16 cellular contexts compared by ENCODE assay signal in the genomic region with DNA sequence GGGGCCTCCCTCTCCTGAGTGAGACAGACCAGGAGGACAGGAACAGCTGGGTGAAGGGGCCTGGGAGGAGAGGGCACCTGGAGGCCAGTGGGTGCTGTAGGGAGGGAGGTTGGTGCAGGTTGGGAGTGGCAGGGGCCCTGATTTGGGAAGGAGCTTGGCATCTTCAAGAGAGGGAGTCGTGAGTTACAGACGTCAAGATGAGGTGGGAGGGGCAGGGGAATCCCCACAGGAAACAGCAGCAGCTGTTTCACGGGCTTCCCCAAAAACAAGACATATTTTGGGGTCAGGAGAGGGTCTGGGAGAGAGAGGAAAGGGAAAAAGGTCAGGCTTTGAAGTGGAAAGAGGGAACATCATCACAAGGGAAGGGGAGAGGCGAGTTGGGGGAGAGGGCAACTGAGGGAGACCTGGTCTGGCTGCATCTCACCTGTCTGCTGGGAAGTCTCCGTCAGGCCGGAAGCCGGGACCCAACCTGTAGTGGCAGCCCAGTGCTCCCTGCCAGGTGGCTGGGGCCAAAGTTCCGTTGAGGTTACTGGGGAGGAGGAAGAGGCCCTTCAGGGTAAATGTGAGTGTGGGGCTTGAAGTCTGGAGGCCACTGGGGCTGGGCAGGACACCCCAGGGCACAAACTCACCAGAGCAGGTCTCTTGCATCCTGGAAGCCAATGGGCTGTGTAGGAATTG. TPM values are rescaled to one million over a fixed set of nuclear protein-coding genes. Genes with fewer than 3 reads are reported as not detected.
DNase-seq lines count a peak whose midpoint lies in the region; ATAC-seq, FAIRE-seq and TF ChIP-seq lines count a peak whose summit lies in the region.
"Had no signal": no experiment of that assay in that cellular context is flagged by ENCODE, and none has a peak within 500 bp of the region (broad histone marks: within the 10 kb centered on the region; RNA-seq: fewer than 3 reads in every experiment).

No MANE protein-coding gene starts in this region.

- no peak for FAIRE-seq in GM12878 (lab: Jason Lieb, UNC)

- peaks cover 12% of the 10 kb centered on the region for H3K4me1 Mint-ChIP-seq in T-helper 17 cell
- no peaks in the 10 kb centered on the region for H3K4me1 Mint-ChIP-seq in type B pancreatic cell (ENCODE audit: unreplicated experiment)
- H3K4me1 Mint-ChIP-seq: brain had no signal

- no peak for TF ChIP-seq POLR2A in GM12878 (IDR thresholded peaks at IDR 0.05; ENCODE audit: low read depth, low read length)

- H3K36me3 Mint-ChIP-seq in T-helper 17 cell (ENCODE audit: low read depth), result no peaks in the 10 kb centered on the region
- H3K36me3 Mint-ChIP-seq in type B pancreatic cell, result no peaks in the 10 kb centered on the region
- H3K36me3 Mint-ChIP-seq: brain had no signal

- intact Hi-C loops in GM12878 (cut with micrococcal nuclease; ENCODE audit: unreplicated experiment), result no loop called here

- peak overlapping the region; percentile 52 for H3K4me2 ChIP-seq in GM12878 (ENCODE audit: control insufficient read depth, insufficient read depth)

- peak overlapping the region; percentile 93 for H3K27ac Mint-ChIP-seq in T-helper 17 cell
- H3K27ac Mint-ChIP-seq in type B pancreatic cell, result peak overlapping the region; percentile 39
- H3K27ac Mint-ChIP-seq: brain had no signal

- peak overlapping the region; percentile 20; the same call in 1 of the 2 replicates for H2AFZ ChIP-seq in GM12878 (ENCODE audit: control insufficient read depth, low read depth, low read length)

- H3K36me3 ChIP-seq in GM12878 (ENCODE audit: control insufficient read depth in 2 of 2, insufficient read depth in 2 of 2, low read length in 1 of 2), result no peaks in the 10 kb centered on the region
- H3K36me3 ChIP-seq: neutrophil, thoracic aorta had no signal

- H3K27ac ChIP-seq in GM12878 (ENCODE audit: control insufficient read depth, insufficient read depth), result peak overlapping the region; percentile 7; the same call in 1 of the 2 replicates
- H3K27ac ChIP-seq: foreskin keratinocyte, neutrophil, thoracic aorta had no signal

- no peak for TF ChIP-seq EP300 in GM12878 (IDR thresholded peaks at IDR 0.05; ENCODE audit: borderline replicate concordance in 1 of 2, control insufficient read depth in 1 of 2, low read depth in 2 of 2, low read length in 2 of 2)

- peak overlapping the region; percentile 19; the same call in 1 of the 2 replicates for H3K4me3 ChIP-seq in GM12878
- H3K4me3 ChIP-seq: thoracic aorta had no signal

- H3K4me3 Mint-ChIP-seq in T-helper 17 cell (peak overlapping the region; percentile 81), type B pancreatic cell (no peak overlapping the region)
- H3K4me3 Mint-ChIP-seq: brain had no signal

- 8% methylated on average over 8 of the region's 8 CpGs for WGBS in GM12878 (ENCODE audit: insufficient coverage, insufficient replicate concordance, low lambda C conversion rate, missing lambda C conversion rate)

- H3K9ac ChIP-seq in GM12878 (ENCODE audit: control insufficient read depth, insufficient read depth, low read length), result no peak overlapping the region

- no peaks in the 10 kb centered on the region for H3K9me3 Mint-ChIP-seq in type B pancreatic cell

- CTCF ChIA-PET in GM12878 (lab: Yijun Ruan, JAX), result interaction anchor here (0.9 to 1.0 kb wide), 2 partner anchors 13 to 68 kb away, joined by 3 to 5 read pairs; partner anchors contain the start of genes FAU and MRPL49

- no peaks in the 10 kb centered on the region for H3K27me3 Mint-ChIP-seq in T-helper 17 cell
- H3K27me3 Mint-ChIP-seq in type B pancreatic cell, result peaks cover 5% of the 10 kb centered on the region

- H3K4me1 ChIP-seq in GM12878 (ENCODE audit: control insufficient read depth, insufficient read depth, low read length), result peaks cover 37% of the 10 kb centered on the region
- H3K4me1 ChIP-seq: foreskin keratinocyte had no signal

- TF ChIP-seq CTCF in GM12878 (IDR thresholded peaks at IDR 0.05 in 2 of 3, conservative IDR thresholded peaks at IDR 0.05 in 1 of 3; ENCODE audit: control insufficient read depth in 2 of 3, extremely low read depth in 1 of 3, insufficient read depth in 1 of 3, low read depth in 3 of 3, low read length in 3 of 3) (no peak), type B pancreatic cell (conservative IDR thresholded peaks at IDR 0.05) (no peak)

- no peaks in the 10 kb centered on the region for H3K27me3 ChIP-seq in GM12878 (replicated peaks in 1 of 2; ENCODE audit: control insufficient read depth in 2 of 2, insufficient read depth in 2 of 2, low read length in 1 of 2)
- H3K27me3 ChIP-seq: neutrophil had no signal

- in situ Hi-C loops in GM12878 (cut with MboI), result no loop called here

- ATAC-seq in T-helper 17 cell (peak; percentile 88), GM12878 (peak; percentile 18), GM21423 (IDR thresholded peaks at IDR 0.05; ENCODE audit: unreplicated experiment) (no peak)
- ATAC-seq: foreskin keratinocyte had no signal

- H4K20me1 ChIP-seq in GM12878 (ENCODE audit: control insufficient read depth, insufficient read depth), result no peaks in the 10 kb centered on the region

- H3K9me3 ChIP-seq in T-helper 17 cell (ENCODE audit: control insufficient read depth, low read length, poor library complexity, severe bottlenecking), result no peaks in the 10 kb centered on the region
- no peaks in the 10 kb centered on the region for H3K9me3 ChIP-seq in GM12878 (replicated peaks; ENCODE audit: control insufficient read depth, insufficient read depth, low read length)
- H3K9me3 ChIP-seq: neutrophil, thoracic aorta had no signal

- POLR2A ChIA-PET in GM12878 (lab: Charles Lee), result interaction anchor here (0.9 to 1.9 kb wide), 3 partner anchors 13 to 136 kb away, joined by 3 to 6 read pairs (median 4); partner anchors contain the start of gene SAC3D1

- TF ChIP-seq RAD21 in GM12878 (IDR thresholded peaks at IDR 0.05; ENCODE audit: insufficient read depth, low read depth, low read length), result no peak

- H3K79me2 ChIP-seq in GM12878 (ENCODE audit: control insufficient read depth, insufficient read depth, low read length), result no peaks in the 10 kb centered on the region

- DNase-seq in stimulated activated CD4-positive, alpha-beta T cell treated with anti-CD3 and anti-CD28 coated beads, Interleukin-2, amount 100 ng/mL, for 4 hours (ENCODE audit: low read depth), result peak; percentile 20
- DNase-seq in stimulated activated CD4-positive, alpha-beta T cell treated with anti-CD3 and anti-CD28 coated beads, Interleukin-1b, Interleukin-23, amount 100 ng/mL, for 48 hours, result no peak
- DNase-seq in T-helper 17 cell (no peak), GM12878 (ENCODE audit: low read depth, low spot score) (no peak), type B pancreatic cell (ENCODE audit: extremely low spot score, unreplicated experiment) (no peak), DMS53 treated with DMSO at 0.1 percent for 48 hours (lab: John Stamatoyannopoulos, UW; ENCODE audit: unreplicated experiment) (no peak), amniotic stem cell (lab: John Stamatoyannopoulos, UW) (no peak)
- DNase-seq: DMS53, foreskin keratinocyte, NCI-H2029 treated with DMSO at 0.1 percent for 48 hours, NCI-H774, SHP77 had no signal

- SMC1A ChIA-PET in GM12878 (lab: Charles Lee; ENCODE audit: uncharacterized antibody, unreplicated experiment), result interaction anchor here (1.3 kb wide), 1 partner anchor 25 kb away, joined by 5 read pairs; no protein-coding TSS in a partner anchor

- RAD21 ChIA-PET in GM12878 (lab: Charles Lee; ENCODE audit: unreplicated experiment), result no interaction called here

- no TSS peak for BruUV-seq in GM12878 (replicated peaks; lab: Mats Ljungman, UMichigan)

RNA-seq across cellular contexts. Expression of gene NAALADL1, which starts 4.4 kb away (rescaled TPM):
- total RNA-seq in T-helper 17 cell (10 to 100 TPM; 12.5 to 16.0 TPM), GM12878 (2014; rRNA removed) (4.7 TPM in 2 replicates), GM12878 (2014; rRNA removed; fragmentation: Illumina TruSeq; extraction: Trizol) (2.7 and 4.2 TPM in 2 replicates), GM12878 (2021) (3.3 and 4.0 TPM in 2 replicates), type B pancreatic cell (ENCODE audit: low replicate concordance) (1.2 and 4.3 TPM in 2 replicates)
- total RNA-seq in GM12878 (2013; cell fraction: nucleolus; rRNA removed), result 0.95 and 1.0 TPM in 2 replicates
- polyA plus RNA-seq in GM12878 (2011; ENCODE audit: low read depth), result 6.5 TPM
- polyA plus RNA-seq in GM12878 (2011; rRNA removed) (0.24 and 0.77 TPM in 2 replicates), GM12878 (2014; fragmentation: Illumina TruSeq; extraction: Trizol) (0.27 and 1.6 TPM in 2 replicates), GM12878 (2014; fragmentation: Nextera tagmentation; extraction: Ambion mirVana) (1 to 10 TPM; 1.3 TPM), GM12878 (2014; rRNA removed) (5.5 and 7.1 TPM in 2 replicates), GM12878 (2016; fragmentation: Nextera tagmentation; extraction: Ambion mirVana) (1 to 10 TPM; 1.1 to 1.4 TPM)
- 0.25 and 0.70 TPM in 2 replicates for polyA plus RNA-seq in GM12878 (2011; cell fraction: cytosol; rRNA removed)
- 1.5 and 2.4 TPM in 2 replicates for polyA plus RNA-seq in GM12878 (2011; cell fraction: nucleus; rRNA removed)
- 11.2 and 13.3 TPM in 2 replicates for polyA plus RNA-seq in GM12878 (2012)
- 0.15 TPM in 1 of 2 replicates, not detected in the other for polyA minus RNA-seq in GM12878 (2011; rRNA and poly(A)+ RNA removed)
- polyA minus RNA-seq in GM12878 (2011; cell fraction: cytosol; rRNA and poly(A)+ RNA removed), result not detected in 2 replicates
- polyA minus RNA-seq in GM12878 (2011; cell fraction: nucleus; rRNA and poly(A)+ RNA removed), result not detected in 2 replicates

RNA-seq across cellular contexts. Expression of gene SAC3D1, which starts 13.0 kb away (rescaled TPM):
- total RNA-seq in T-helper 17 cell, result 1 to 10 TPM; 1.9 to 3.9 TPM
- 3.2 and 4.1 TPM in 2 replicates for total RNA-seq in GM12878 (2013; cell fraction: nucleolus; rRNA removed)
- total RNA-seq in GM12878 (2014; rRNA removed), result 11.9 and 16.2 TPM in 2 replicates
- 6.8 and 8.1 TPM in 2 replicates for total RNA-seq in GM12878 (2014; rRNA removed; fragmentation: Illumina TruSeq; extraction: Trizol)
- 32.5 and 34.9 TPM in 2 replicates for total RNA-seq in GM12878 (2021)
- polyA plus RNA-seq in GM12878 (2011; ENCODE audit: low read depth), result 1.0 TPM
- polyA plus RNA-seq in GM12878 (2011; rRNA removed), result 2.5 and 4.7 TPM in 2 replicates
- polyA plus RNA-seq in GM12878 (2011; cell fraction: cytosol; rRNA removed), result 11.3 and 19.5 TPM in 2 replicates
- polyA plus RNA-seq in GM12878 (2011; cell fraction: nucleus; rRNA removed), result 9.7 and 16.3 TPM in 2 replicates
- 11.1 and 12.5 TPM in 2 replicates for polyA plus RNA-seq in GM12878 (2012)
- polyA plus RNA-seq in GM12878 (2014; fragmentation: Illumina TruSeq; extraction: Trizol), result 0.40 and 2.9 TPM in 2 replicates
- 1 to 10 TPM in 1 of 2 experiments, under 1 TPM in 1; 0.16 to 1.7 TPM for polyA plus RNA-seq in GM12878 (2014; fragmentation: Nextera tagmentation; extraction: Ambion mirVana)
- polyA plus RNA-seq in GM12878 (2014; rRNA removed), result 26.3 and 27.0 TPM in 2 replicates
- polyA plus RNA-seq in GM12878 (2016; fragmentation: Nextera tagmentation; extraction: Ambion mirVana), result 10 to 100 TPM; 28.6 to 44.6 TPM
- 5.1 and 7.9 TPM in 2 replicates for polyA minus RNA-seq in GM12878 (2011; rRNA and poly(A)+ RNA removed)
- polyA minus RNA-seq in GM12878 (2011; cell fraction: cytosol; rRNA and poly(A)+ RNA removed), result 5.9 and 11.5 TPM in 2 replicates
- 1.8 and 4.2 TPM in 2 replicates for polyA minus RNA-seq in GM12878 (2011; cell fraction: nucleus; rRNA and poly(A)+ RNA removed)
- 16.7 and 21.9 TPM in 2 replicates for total RNA-seq in type B pancreatic cell (ENCODE audit: low replicate concordance)

RNA-seq across cellular contexts. Expression of gene SNX15, which starts 26.7 kb away (rescaled TPM):
- 10 to 100 TPM; 19.7 to 20.8 TPM for total RNA-seq in T-helper 17 cell
- 9.9 and 10.9 TPM in 2 replicates for total RNA-seq in GM12878 (2013; cell fraction: nucleolus; rRNA removed)
- total RNA-seq in GM12878 (2014; rRNA removed), result 17.7 and 18.4 TPM in 2 replicates
- total RNA-seq in GM12878 (2014; rRNA removed; fragmentation: Illumina TruSeq; extraction: Trizol), result 10.0 and 11.4 TPM in 2 replicates
- total RNA-seq in GM12878 (2021), result 23.4 and 24.0 TPM in 2 replicates
- 4.9 TPM for polyA plus RNA-seq in GM12878 (2011; ENCODE audit: low read depth)
- 0.39 and 2.7 TPM in 2 replicates for polyA plus RNA-seq in GM12878 (2011; rRNA removed)
- polyA plus RNA-seq in GM12878 (2011; cell fraction: cytosol; rRNA removed), result 12.2 and 13.6 TPM in 2 replicates
- 7.6 and 10.8 TPM in 2 replicates for polyA plus RNA-seq in GM12878 (2011; cell fraction: nucleus; rRNA removed)
- polyA plus RNA-seq in GM12878 (2012), result 11.9 and 13.4 TPM in 2 replicates
- polyA plus RNA-seq in GM12878 (2014; fragmentation: Illumina TruSeq; extraction: Trizol), result 0.35 and 14.8 TPM in 2 replicates
- 1 to 10 TPM; 2.4 to 3.3 TPM for polyA plus RNA-seq in GM12878 (2014; fragmentation: Nextera tagmentation; extraction: Ambion mirVana)
- polyA plus RNA-seq in GM12878 (2014; rRNA removed), result 17.4 and 18.3 TPM in 2 replicates
- polyA plus RNA-seq in GM12878 (2016; fragmentation: Nextera tagmentation; extraction: Ambion mirVana), result 10 to 100 TPM; 18.3 to 19.8 TPM
- polyA minus RNA-seq in GM12878 (2011; rRNA and poly(A)+ RNA removed), result 3.1 and 6.1 TPM in 2 replicates
- polyA minus RNA-seq in GM12878 (2011; cell fraction: cytosol; rRNA and poly(A)+ RNA removed), result 2.3 and 3.7 TPM in 2 replicates
- polyA minus RNA-seq in GM12878 (2011; cell fraction: nucleus; rRNA and poly(A)+ RNA removed), result 2.2 and 2.6 TPM in 2 replicates
- 21.3 and 25.3 TPM in 2 replicates for total RNA-seq in type B pancreatic cell (ENCODE audit: low replicate concordance)

RNA-seq across cellular contexts. Expression of gene CDCA5, which starts 29.9 kb away (rescaled TPM):
- under 1 TPM; 0.37 to 0.90 TPM for total RNA-seq in T-helper 17 cell
- 14.2 and 15.0 TPM in 2 replicates for total RNA-seq in GM12878 (2013; cell fraction: nucleolus; rRNA removed)
- 54.8 and 58.4 TPM in 2 replicates for total RNA-seq in GM12878 (2014; rRNA removed)
- total RNA-seq in GM12878 (2014; rRNA removed; fragmentation: Illumina TruSeq; extraction: Trizol), result 46.1 and 47.9 TPM in 2 replicates
- total RNA-seq in GM12878 (2021), result 78.1 and 81.4 TPM in 2 replicates
- 25.0 TPM for polyA plus RNA-seq in GM12878 (2011; ENCODE audit: low read depth)
- 32.4 and 44.0 TPM in 2 replicates for polyA plus RNA-seq in GM12878 (2011; rRNA removed)
- polyA plus RNA-seq in GM12878 (2011; cell fraction: cytosol; rRNA removed), result 57.8 and 59.5 TPM in 2 replicates
- polyA plus RNA-seq in GM12878 (2011; cell fraction: nucleus; rRNA removed), result 41.6 and 51.2 TPM in 2 replicates
- polyA plus RNA-seq in GM12878 (2012), result 38.6 and 41.4 TPM in 2 replicates
- 44.7 and 71.4 TPM in 2 replicates for polyA plus RNA-seq in GM12878 (2014; fragmentation: Illumina TruSeq; extraction: Trizol)
- polyA plus RNA-seq in GM12878 (2014; fragmentation: Nextera tagmentation; extraction: Ambion mirVana), result 10 to 100 TPM; 21.2 to 34.3 TPM
- 77.6 and 80.6 TPM in 2 replicates for polyA plus RNA-seq in GM12878 (2014; rRNA removed)
- polyA plus RNA-seq in GM12878 (2016; fragmentation: Nextera tagmentation; extraction: Ambion mirVana), result 100 to 1,000 TPM; 105 to 107 TPM
- polyA minus RNA-seq in GM12878 (2011; rRNA and poly(A)+ RNA removed), result 23.2 and 37.9 TPM in 2 replicates
- polyA minus RNA-seq in GM12878 (2011; cell fraction: cytosol; rRNA and poly(A)+ RNA removed), result 17.2 and 25.3 TPM in 2 replicates
- 15.6 and 19.2 TPM in 2 replicates for polyA minus RNA-seq in GM12878 (2011; cell fraction: nucleus; rRNA and poly(A)+ RNA removed)
- 18.7 and 39.3 TPM in 2 replicates for total RNA-seq in type B pancreatic cell (ENCODE audit: low replicate concordance)

RNA-seq across cellular contexts. Expression of gene ZFPL1, which starts 30.1 kb away (rescaled TPM):
- 10 to 100 TPM; 40.7 to 50.2 TPM for total RNA-seq in T-helper 17 cell
- 48.0 and 48.2 TPM in 2 replicates for total RNA-seq in GM12878 (2013; cell fraction: nucleolus; rRNA removed)
- 31.7 and 37.2 TPM in 2 replicates for total RNA-seq in GM12878 (2014; rRNA removed)
- 11.0 and 13.8 TPM in 2 replicates for total RNA-seq in GM12878 (2014; rRNA removed; fragmentation: Illumina TruSeq; extraction: Trizol)
- total RNA-seq in GM12878 (2021), result 29.0 and 31.3 TPM in 2 replicates
- polyA plus RNA-seq in GM12878 (2011; ENCODE audit: low read depth), result 19.0 TPM
- 13.0 and 24.7 TPM in 2 replicates for polyA plus RNA-seq in GM12878 (2011; rRNA removed)
- 31.1 and 31.3 TPM in 2 replicates for polyA plus RNA-seq in GM12878 (2011; cell fraction: cytosol; rRNA removed)
- polyA plus RNA-seq in GM12878 (2011; cell fraction: nucleus; rRNA removed), result 66.5 and 81.1 TPM in 2 replicates
- polyA plus RNA-seq in GM12878 (2012), result 32.6 and 52.6 TPM in 2 replicates
- polyA plus RNA-seq in GM12878 (2014; fragmentation: Illumina TruSeq; extraction: Trizol), result 9.7 and 20.5 TPM in 2 replicates
- 1 to 10 TPM; 2.2 to 5.6 TPM for polyA plus RNA-seq in GM12878 (2014; fragmentation: Nextera tagmentation; extraction: Ambion mirVana)
- polyA plus RNA-seq in GM12878 (2014; rRNA removed), result 29.3 and 38.0 TPM in 2 replicates
- polyA plus RNA-seq in GM12878 (2016; fragmentation: Nextera tagmentation; extraction: Ambion mirVana), result 10 to 100 TPM; 36.6 to 37.8 TPM
- 24.6 and 30.6 TPM in 2 replicates for polyA minus RNA-seq in GM12878 (2011; rRNA and poly(A)+ RNA removed)
- 14.3 and 16.2 TPM in 2 replicates for polyA minus RNA-seq in GM12878 (2011; cell fraction: cytosol; rRNA and poly(A)+ RNA removed)
- 36.6 and 64.6 TPM in 2 replicates for polyA minus RNA-seq in GM12878 (2011; cell fraction: nucleus; rRNA and poly(A)+ RNA removed)
- total RNA-seq in type B pancreatic cell (ENCODE audit: low replicate concordance), result 35.9 and 49.1 TPM in 2 replicates
